In the genomic region with DNA sequence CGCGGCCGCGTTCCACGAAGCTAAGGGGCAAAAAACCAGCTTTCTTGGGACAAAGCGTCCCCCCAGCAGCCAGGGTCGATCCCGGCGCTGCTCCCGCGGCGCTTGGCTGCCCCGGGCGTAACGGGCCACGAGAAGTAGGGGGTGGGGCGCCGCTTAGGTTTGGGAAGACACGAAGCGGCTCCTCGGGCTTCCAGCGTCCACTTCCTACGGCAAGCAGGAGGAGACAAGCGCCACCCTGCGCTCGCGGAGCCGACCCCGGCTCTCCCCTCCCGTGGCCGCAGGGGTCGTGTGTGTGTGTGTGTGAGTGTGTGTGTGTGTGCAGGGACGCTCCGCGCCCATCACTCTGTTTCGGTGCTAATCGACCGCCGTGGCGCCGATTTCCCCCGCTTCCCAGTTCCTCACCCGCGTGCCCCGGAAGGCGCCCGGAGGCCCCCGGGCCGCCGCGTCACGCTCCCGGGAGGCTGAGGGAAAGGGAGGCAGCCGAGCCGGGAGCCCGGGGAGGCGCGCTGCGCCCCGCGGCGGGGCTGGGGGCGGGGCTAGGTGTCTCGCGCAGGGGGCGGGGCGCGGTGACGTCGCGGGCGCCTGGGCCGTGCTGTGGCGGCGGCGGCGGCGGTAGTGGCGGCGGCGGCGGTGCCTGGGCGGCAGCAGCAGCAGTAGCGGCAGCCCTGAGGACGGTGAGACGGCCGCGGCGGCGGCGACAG, we compare ENCODE assay signal across 1 cellular context.
A peak's percentile ranks its signal among the peaks of the same experiment; 100 is the strongest.
TF ChIP-seq lines count a peak whose summit lies in the region.

A gene (plus strand): TSS at position 575 of the 701 bp plus-strand sequence. CDS start 36,681 bp downstream, outside the sequence.

TF ChIP-seq in HepG2, 621 proteins besides CTCF, POLR2A, EP300 and RAD21 (continued from another document and continues in another):
- TF ChIP-seq ZNF766 (CRISPR knock-in tag; IDR thresholded peaks at IDR 0.05; ENCODE audit: borderline replicate concordance) (0 out of 2 replicates have a peak, but pooled peaks have one; percentile 45), FOXJ3 (CRISPR knock-in tag; IDR thresholded peaks at IDR 0.05; ENCODE audit: borderline replicate concordance) (peak; percentile 38; the same call in 1 of the 2 replicates), SIN3A (IDR thresholded peaks at IDR 0.05; ENCODE audit: borderline replicate concordance, low read depth, low read length) (peak; percentile 75; the same call in 1 of the 2 replicates), ZNF556 (CRISPR knock-in tag; IDR thresholded peaks at IDR 0.05; ENCODE audit: borderline replicate concordance) (peak; percentile 29; the same call in 1 of the 2 replicates), SP1 (IDR thresholded peaks at IDR 0.05) (no peak), SP1 (CRISPR knock-in tag; IDR thresholded peaks at IDR 0.05) (no peak), GABPB1 (CRISPR knock-in tag; IDR thresholded peaks at IDR 0.05) (peak; percentile 87), KDM6A (CRISPR knock-in tag; IDR thresholded peaks at IDR 0.05; ENCODE audit: low read depth) (no peak), NFE2L2 (IDR thresholded peaks at IDR 0.05; ENCODE audit: low read length) (no peak), ZBTB42 (CRISPR knock-in tag; IDR thresholded peaks at IDR 0.05) (peak; percentile 88), SPEN (CRISPR knock-in tag; IDR thresholded peaks at IDR 0.05; ENCODE audit: low read depth) (peak; percentile 62; the same call in 1 of the 2 replicates), ZBTB7A (CRISPR knock-in tag; IDR thresholded peaks at IDR 0.05) (no peak), ZFX (CRISPR knock-in tag; IDR thresholded peaks at IDR 0.05; ENCODE audit: low read depth) (peak; percentile 84), ZNF501 (CRISPR knock-in tag; IDR thresholded peaks at IDR 0.05) (peak; percentile 91), ZNF781 (CRISPR knock-in tag; IDR thresholded peaks at IDR 0.05; ENCODE audit: borderline replicate concordance, not compliant biosample characterization) (no peak), ZNF747 (CRISPR knock-in tag; IDR thresholded peaks at IDR 0.05; ENCODE audit: borderline replicate concordance) (no peak), ZNF12 (CRISPR knock-in tag; IDR thresholded peaks at IDR 0.05) (no peak), ZNF558 (CRISPR knock-in tag; IDR thresholded peaks at IDR 0.05; ENCODE audit: borderline replicate concordance) (peak; percentile 95), PAF1 (CRISPR knock-in tag; IDR thresholded peaks at IDR 0.05) (no peak), SALL1 (CRISPR knock-in tag; IDR thresholded peaks at IDR 0.05) (peak; percentile 86), RFXANK (CRISPR knock-in tag; IDR thresholded peaks at IDR 0.05) (no peak), RXRB (CRISPR knock-in tag; IDR thresholded peaks at IDR 0.05; ENCODE audit: borderline replicate concordance) (peak; percentile 48; the same call in 1 of the 2 replicates), CREM (IDR thresholded peaks at IDR 0.05) (no peak), CREM (CRISPR knock-in tag; IDR thresholded peaks at IDR 0.05) (no peak), KLF15 (CRISPR knock-in tag; IDR thresholded peaks at IDR 0.05; ENCODE audit: borderline replicate concordance) (no peak), ATAD3A (CRISPR knock-in tag; IDR thresholded peaks at IDR 0.05) (no peak), KDM4B (CRISPR knock-in tag; IDR thresholded peaks at IDR 0.05) (peak; percentile 62; the same call in 1 of the 2 replicates), ZSCAN25 (CRISPR knock-in tag; IDR thresholded peaks at IDR 0.05) (peak; percentile 76; the same call in 1 of the 2 replicates), ZFP90 (CRISPR knock-in tag; IDR thresholded peaks at IDR 0.05; ENCODE audit: borderline replicate concordance) (peak; percentile 82), NR2F6 (IDR thresholded peaks at IDR 0.05) (0 out of 2 replicates have a peak, but pooled peaks have one; percentile 10), NR2F6 (CRISPR knock-in tag; IDR thresholded peaks at IDR 0.05) (peak; percentile 49; the same call in 1 of the 2 replicates), ZNF446 (CRISPR knock-in tag; IDR thresholded peaks at IDR 0.05) (0 out of 2 replicates have a peak, but pooled peaks have one; percentile 72), IRX3 (CRISPR knock-in tag; IDR thresholded peaks at IDR 0.05; ENCODE audit: borderline replicate concordance, low read depth) (no peak), ZNF546 (CRISPR knock-in tag; conservative IDR thresholded peaks at IDR 0.05) (0 out of 2 replicates have a peak, but pooled peaks have one; percentile 93), SMARCE1 (IDR thresholded peaks at IDR 0.05; ENCODE audit: borderline replicate concordance) (no peak), ZNF883 (CRISPR knock-in tag; IDR thresholded peaks at IDR 0.05; ENCODE audit: not compliant biosample characterization) (peak; percentile 92), FIP1L1 (IDR thresholded peaks at IDR 0.05; ENCODE audit: borderline replicate concordance, insufficient read depth, low read depth, low read length) (no peak), GATAD1 (CRISPR knock-in tag; IDR thresholded peaks at IDR 0.05) (peak; percentile 81), MBNL3 (CRISPR knock-in tag; conservative IDR thresholded peaks at IDR 0.05) (no peak), FOSL1 (CRISPR knock-in tag; IDR thresholded peaks at IDR 0.05; ENCODE audit: borderline replicate concordance) (no peak), ZNF30 (CRISPR knock-in tag; IDR thresholded peaks at IDR 0.05) (0 out of 2 replicates have a peak, but pooled peaks have one; percentile 75), WIZ (CRISPR knock-in tag; IDR thresholded peaks at IDR 0.05) (no peak), ZNF761 (CRISPR knock-in tag; conservative IDR thresholded peaks at IDR 0.05) (peak; percentile 78; the same call in 1 of the 2 replicates), ZNF607 (CRISPR knock-in tag; IDR thresholded peaks at IDR 0.05; ENCODE audit: borderline replicate concordance) (peak; percentile 87)
- TF ChIP-seq, protein P1, sequence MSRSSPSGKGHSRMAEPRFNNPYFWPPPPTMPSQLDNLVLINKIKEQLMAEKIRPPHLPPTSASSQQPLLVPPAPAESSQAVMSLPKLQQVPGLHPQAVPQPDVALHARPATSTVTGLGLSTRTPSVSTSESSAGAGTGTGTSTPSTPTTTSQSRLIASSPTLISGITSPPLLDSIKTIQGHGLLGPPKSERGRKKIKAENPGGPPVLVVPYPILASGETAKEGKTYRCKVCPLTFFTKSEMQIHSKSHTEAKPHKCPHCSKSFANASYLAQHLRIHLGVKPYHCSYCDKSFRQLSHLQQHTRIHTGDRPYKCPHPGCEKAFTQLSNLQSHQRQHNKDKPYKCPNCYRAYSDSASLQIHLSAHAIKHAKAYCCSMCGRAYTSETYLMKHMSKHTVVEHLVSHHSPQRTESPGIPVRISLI (CRISPR knock-in tag; IDR thresholded peaks at IDR 0.05; ENCODE audit: borderline replicate concordance): no peak
- TF ChIP-seq, protein P2, sequence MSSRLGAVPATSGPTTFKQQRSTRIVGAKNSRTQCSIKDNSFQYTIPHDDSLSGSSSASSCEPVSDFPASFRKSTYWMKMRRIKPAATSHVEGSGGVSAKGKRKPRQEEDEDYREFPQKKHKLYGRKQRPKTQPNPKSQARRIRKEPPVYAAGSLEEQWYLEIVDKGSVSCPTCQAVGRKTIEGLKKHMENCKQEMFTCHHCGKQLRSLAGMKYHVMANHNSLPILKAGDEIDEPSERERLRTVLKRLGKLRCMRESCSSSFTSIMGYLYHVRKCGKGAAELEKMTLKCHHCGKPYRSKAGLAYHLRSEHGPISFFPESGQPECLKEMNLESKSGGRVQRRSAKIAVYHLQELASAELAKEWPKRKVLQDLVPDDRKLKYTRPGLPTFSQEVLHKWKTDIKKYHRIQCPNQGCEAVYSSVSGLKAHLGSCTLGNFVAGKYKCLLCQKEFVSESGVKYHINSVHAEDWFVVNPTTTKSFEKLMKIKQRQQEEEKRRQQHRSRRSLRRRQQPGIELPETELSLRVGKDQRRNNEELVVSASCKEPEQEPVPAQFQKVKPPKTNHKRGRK (CRISPR knock-in tag; IDR thresholded peaks at IDR 0.05): no peak
- TF ChIP-seq, protein P3, sequence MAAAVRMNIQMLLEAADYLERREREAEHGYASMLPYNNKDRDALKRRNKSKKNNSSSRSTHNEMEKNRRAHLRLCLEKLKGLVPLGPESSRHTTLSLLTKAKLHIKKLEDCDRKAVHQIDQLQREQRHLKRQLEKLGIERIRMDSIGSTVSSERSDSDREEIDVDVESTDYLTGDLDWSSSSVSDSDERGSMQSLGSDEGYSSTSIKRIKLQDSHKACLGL (CRISPR knock-in tag; IDR thresholded peaks at IDR 0.05): no peak
- TF ChIP-seq, protein P4, sequence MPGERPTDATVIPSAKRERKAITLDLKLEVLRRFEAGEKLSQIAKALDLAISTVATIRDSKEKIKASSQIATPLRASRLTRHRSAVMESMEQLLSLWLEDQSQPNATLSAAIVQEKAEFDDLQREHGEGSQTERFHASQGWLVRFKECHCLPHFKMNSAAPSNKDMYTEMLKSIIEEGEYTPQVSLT (CRISPR knock-in tag; IDR thresholded peaks at IDR 0.05; ENCODE audit: borderline replicate concordance, low read depth): no peak; the same call in 1 of the 2 replicates
- TF ChIP-seq, protein P5, sequence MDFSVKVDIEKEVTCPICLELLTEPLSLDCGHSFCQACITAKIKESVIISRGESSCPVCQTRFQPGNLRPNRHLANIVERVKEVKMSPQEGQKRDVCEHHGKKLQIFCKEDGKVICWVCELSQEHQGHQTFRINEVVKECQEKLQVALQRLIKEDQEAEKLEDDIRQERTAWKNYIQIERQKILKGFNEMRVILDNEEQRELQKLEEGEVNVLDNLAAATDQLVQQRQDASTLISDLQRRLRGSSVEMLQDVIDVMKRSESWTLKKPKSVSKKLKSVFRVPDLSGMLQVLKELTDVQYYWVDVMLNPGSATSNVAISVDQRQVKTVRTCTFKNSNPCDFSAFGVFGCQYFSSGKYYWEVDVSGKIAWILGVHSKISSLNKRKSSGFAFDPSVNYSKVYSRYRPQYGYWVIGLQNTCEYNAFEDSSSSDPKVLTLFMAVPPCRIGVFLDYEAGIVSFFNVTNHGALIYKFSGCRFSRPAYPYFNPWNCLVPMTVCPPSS (IDR thresholded peaks at IDR 0.05): no peak
- TF ChIP-seq, protein P6, sequence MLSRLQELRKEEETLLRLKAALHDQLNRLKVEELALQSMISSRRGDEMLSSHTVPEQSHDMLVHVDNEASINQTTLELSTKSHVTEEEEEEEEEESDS (CRISPR knock-in tag; IDR thresholded peaks at IDR 0.05; ENCODE audit: borderline replicate concordance): no peak
- TF ChIP-seq, protein P7, sequence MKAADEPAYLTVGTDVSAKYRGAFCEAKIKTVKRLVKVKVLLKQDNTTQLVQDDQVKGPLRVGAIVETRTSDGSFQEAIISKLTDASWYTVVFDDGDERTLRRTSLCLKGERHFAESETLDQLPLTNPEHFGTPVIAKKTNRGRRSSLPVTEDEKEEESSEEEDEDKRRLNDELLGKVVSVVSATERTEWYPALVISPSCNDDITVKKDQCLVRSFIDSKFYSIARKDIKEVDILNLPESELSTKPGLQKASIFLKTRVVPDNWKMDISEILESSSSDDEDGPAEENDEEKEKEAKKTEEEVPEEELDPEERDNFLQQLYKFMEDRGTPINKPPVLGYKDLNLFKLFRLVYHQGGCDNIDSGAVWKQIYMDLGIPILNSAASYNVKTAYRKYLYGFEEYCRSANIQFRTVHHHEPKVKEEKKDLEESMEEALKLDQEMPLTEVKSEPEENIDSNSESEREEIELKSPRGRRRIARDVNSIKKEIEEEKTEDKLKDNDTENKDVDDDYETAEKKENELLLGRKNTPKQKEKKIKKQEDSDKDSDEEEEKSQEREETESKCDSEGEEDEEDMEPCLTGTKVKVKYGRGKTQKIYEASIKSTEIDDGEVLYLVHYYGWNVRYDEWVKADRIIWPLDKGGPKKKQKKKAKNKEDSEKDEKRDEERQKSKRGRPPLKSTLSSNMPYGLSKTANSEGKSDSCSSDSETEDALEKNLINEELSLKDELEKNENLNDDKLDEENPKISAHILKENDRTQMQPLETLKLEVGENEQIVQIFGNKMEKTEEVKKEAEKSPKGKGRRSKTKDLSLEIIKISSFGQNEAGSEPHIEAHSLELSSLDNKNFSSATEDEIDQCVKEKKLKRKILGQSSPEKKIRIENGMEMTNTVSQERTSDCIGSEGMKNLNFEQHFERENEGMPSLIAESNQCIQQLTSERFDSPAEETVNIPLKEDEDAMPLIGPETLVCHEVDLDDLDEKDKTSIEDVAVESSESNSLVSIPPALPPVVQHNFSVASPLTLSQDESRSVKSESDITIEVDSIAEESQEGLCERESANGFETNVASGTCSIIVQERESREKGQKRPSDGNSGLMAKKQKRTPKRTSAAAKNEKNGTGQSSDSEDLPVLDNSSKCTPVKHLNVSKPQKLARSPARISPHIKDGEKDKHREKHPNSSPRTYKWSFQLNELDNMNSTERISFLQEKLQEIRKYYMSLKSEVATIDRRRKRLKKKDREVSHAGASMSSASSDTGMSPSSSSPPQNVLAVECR (CRISPR knock-in tag; IDR thresholded peaks at IDR 0.05; ENCODE audit: borderline replicate concordance): peak; percentile 90; the same call in 1 of the 2 replicates
- TF ChIP-seq, protein P8, sequence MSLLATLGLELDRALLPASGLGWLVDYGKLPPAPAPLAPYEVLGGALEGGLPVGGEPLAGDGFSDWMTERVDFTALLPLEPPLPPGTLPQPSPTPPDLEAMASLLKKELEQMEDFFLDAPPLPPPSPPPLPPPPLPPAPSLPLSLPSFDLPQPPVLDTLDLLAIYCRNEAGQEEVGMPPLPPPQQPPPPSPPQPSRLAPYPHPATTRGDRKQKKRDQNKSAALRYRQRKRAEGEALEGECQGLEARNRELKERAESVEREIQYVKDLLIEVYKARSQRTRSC (CRISPR knock-in tag; IDR thresholded peaks at IDR 0.05; ENCODE audit: low read depth): no peak
